Comparison of ENCODE assay signal across 1 cellular context in genomic region chr2:191571163-191571769, GRCh38.
TF ChIP-seq lines count a peak whose summit lies in the region.

No MANE protein-coding gene starts in this region.

TF ChIP-seq in HCT116, 20 proteins besides CTCF, POLR2A, EP300 and RAD21 (continued from another document):
- TF ChIP-seq REST (IDR thresholded peaks at IDR 0.05; ENCODE audit: low read depth), result no peak
- TF ChIP-seq YY1 (IDR thresholded peaks at IDR 0.05; ENCODE audit: extremely low read depth, insufficient replicate concordance, low read depth, low read length), result no peak
- TF ChIP-seq, protein P1, sequence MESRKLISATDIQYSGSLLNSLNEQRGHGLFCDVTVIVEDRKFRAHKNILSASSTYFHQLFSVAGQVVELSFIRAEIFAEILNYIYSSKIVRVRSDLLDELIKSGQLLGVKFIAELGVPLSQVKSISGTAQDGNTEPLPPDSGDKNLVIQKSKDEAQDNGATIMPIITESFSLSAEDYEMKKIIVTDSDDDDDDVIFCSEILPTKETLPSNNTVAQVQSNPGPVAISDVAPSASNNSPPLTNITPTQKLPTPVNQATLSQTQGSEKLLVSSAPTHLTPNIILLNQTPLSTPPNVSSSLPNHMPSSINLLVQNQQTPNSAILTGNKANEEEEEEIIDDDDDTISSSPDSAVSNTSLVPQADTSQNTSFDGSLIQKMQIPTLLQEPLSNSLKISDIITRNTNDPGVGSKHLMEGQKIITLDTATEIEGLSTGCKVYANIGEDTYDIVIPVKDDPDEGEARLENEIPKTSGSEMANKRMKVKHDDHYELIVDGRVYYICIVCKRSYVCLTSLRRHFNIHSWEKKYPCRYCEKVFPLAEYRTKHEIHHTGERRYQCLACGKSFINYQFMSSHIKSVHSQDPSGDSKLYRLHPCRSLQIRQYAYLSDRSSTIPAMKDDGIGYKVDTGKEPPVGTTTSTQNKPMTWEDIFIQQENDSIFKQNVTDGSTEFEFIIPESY (IDR thresholded peaks at IDR 0.05; ENCODE audit: extremely low read depth, insufficient replicate concordance, low read length), result no peak
